ENCODE assay signal across 8 cellular contexts in genomic region chr17:80970044-80970761, GRCh38. TPM values are rescaled to one million over a fixed set of nuclear protein-coding genes. Genes with fewer than 3 reads are reported as not detected.
A peak's percentile ranks its signal among the peaks of the same experiment; 100 is the strongest.
DNase-seq lines count a peak whose midpoint lies in the region; ATAC-seq, FAIRE-seq and TF ChIP-seq lines count a peak whose summit lies in the region.

No MANE protein-coding gene starts in this region.

- peak; percentile 43 to 57 for DNase-seq in NCI-H2081 (lab: John Stamatoyannopoulos, UW)
- DNase-seq in NCI-H2081 treated with DMSO at 0.1 percent for 48 hours (lab: John Stamatoyannopoulos, UW) = no peak
- DNase-seq in NCI-H82 (lab: John Stamatoyannopoulos, UW) = peak; percentile 84
- peak; percentile 63 for DNase-seq in activated naive CD4-positive, alpha-beta T cell treated with anti-CD3 and anti-CD28 coated beads, Interleukin-2, amount 50 U/mL, for 16 hours
- peak; percentile 55 for DNase-seq in left ventricle myocardium inferior
- peak; percentile 54 to 65 for DNase-seq in stimulated activated CD4-positive, alpha-beta T cell treated with anti-CD3 and anti-CD28 coated beads, Interleukin-2, amount 100 ng/mL, for 24 hours
- DNase-seq in H54 (ENCODE audit: insufficient read length, low spot score) = no peak

- no peak for TF ChIP-seq POLR2A in H54 (IDR thresholded peaks at IDR 0.05; ENCODE audit: low read depth, low read length)

- peaks cover 33% of the 10 kb centered on the region for H3K27me3 ChIP-seq in left ventricle myocardium inferior (ENCODE audit: low read depth)

- TF ChIP-seq CTCF in left ventricle myocardium inferior (IDR thresholded peaks at IDR 0.05; ENCODE audit: borderline replicate concordance) = peak; percentile 70

- no peaks in the 10 kb centered on the region for H3K9me3 ChIP-seq in left ventricle myocardium inferior (replicated peaks)

- H3K36me3 ChIP-seq in left ventricle myocardium inferior = peaks cover 7% of the 10 kb centered on the region

- intact Hi-C loops in left ventricle myocardium inferior (cut with micrococcal nuclease) = loop anchor here (10.0 kb wide), 1 partner anchor 105 kb away; no protein-coding TSS in a partner anchor

- H3K4me3 ChIP-seq in left ventricle myocardium inferior = no peak overlapping the region

- no peak for FAIRE-seq in H54 (lab: Jason Lieb, UNC)

- H3K4me1 ChIP-seq in left ventricle myocardium inferior = peaks cover 23% of the 10 kb centered on the region

- no peak for ATAC-seq in HG03039 (IDR thresholded peaks at IDR 0.05; ENCODE audit: unreplicated experiment)

- no peak overlapping the region for H3K27ac ChIP-seq in left ventricle myocardium inferior (replicated peaks)

RNA-seq across cellular contexts. Expression of gene CHMP6, which starts 21.4 kb away (rescaled TPM):
- total RNA-seq in left ventricle myocardium inferior = 15.9 TPM

Comparison
In these comparisons a context has a peak if more than half of its experiments do, and no peak if none do; other contexts are left out.
1. DNase-seq: peak in NCI-H2081 (2 of 2), NCI-H82 (single experiment), activated naive CD4-positive, alpha-beta T cell treated with anti-CD3 and anti-CD28 coated beads, Interleukin-2, amount 50 U/mL, for 16 hours (single experiment), left ventricle myocardium inferior (single experiment) and stimulated activated CD4-positive, alpha-beta T cell treated with anti-CD3 and anti-CD28 coated beads, Interleukin-2, amount 100 ng/mL, for 24 hours (2 of 2); none in NCI-H2081 treated with DMSO at 0.1 percent for 48 hours (single experiment) and H54 (single experiment).